ENCODE assay signal across 18 cellular contexts in the genomic region with DNA sequence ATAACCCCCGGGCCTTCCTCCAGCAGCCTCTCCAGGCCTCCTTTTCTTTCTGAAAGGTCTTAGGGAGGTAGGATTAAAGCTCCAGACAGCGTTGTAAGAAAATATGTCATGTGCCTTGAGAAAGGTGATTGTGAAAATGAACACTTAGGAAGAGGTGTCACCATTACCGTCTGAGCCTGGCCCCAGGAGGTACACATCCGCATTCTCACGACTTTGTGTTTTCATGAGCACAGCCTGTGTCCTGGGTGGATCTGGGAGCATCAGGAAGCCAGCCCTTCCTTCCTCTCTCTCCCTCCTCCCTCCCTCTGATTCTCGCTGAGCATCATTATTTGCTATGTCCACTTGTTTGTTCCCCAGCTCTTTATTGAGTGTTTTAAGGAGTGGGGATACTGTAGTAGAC.
DNase-seq lines count a peak whose midpoint lies in the region; ATAC-seq and TF ChIP-seq lines count a peak whose summit lies in the region.
"Had no signal": no experiment of that assay in that cellular context is flagged by ENCODE, and none has a peak within 500 bp of the region (broad histone marks: within the 10 kb centered on the region; RNA-seq: fewer than 3 reads in every experiment).

No MANE protein-coding gene starts in this region.

- no peak for ATAC-seq in HG03442 (IDR thresholded peaks at IDR 0.05; ENCODE audit: unreplicated experiment)
- ATAC-seq: Right ventricle myocardium inferior had no signal

- BruUV-seq in Caco-2 (replicated peaks; lab: Mats Ljungman, UMichigan) = no TSS peak

- H3K36me3 ChIP-seq in Caco-2 (ENCODE audit: control insufficient read depth, insufficient read depth, low read length) (no peaks in the 10 kb centered on the region), tibial artery (no peaks in the 10 kb centered on the region)

- H3K4me1 ChIP-seq in Caco-2 (peaks cover 4% of the 10 kb centered on the region; the same call in 1 of the 2 replicates), tibial artery (peaks cover 0 to 87% (median 44%) of the 10 kb centered on the region in 4 donors)

- H3K27me3 Mint-ChIP-seq in Caco-2 (ENCODE audit: insufficient read depth, unreplicated experiment) = no peaks in the 10 kb centered on the region

- H3K4me1 Mint-ChIP-seq in Caco-2 (ENCODE audit: low read depth, unreplicated experiment) = peaks cover 7% of the 10 kb centered on the region
- H3K4me1 Mint-ChIP-seq: B cell had no signal

- no peak overlapping the region for H3K4me3 Mint-ChIP-seq in Caco-2 (ENCODE audit: unreplicated experiment)
- H3K4me3 Mint-ChIP-seq: B cell, H9, HFFc6 had no signal

- DNase-seq in Caco-2 (no peak), lung microvascular endothelial cell (ENCODE audit: low read depth in 2 of 2) (peak; percentile 29 to 49), tibial artery (no peak), cerebellum (ENCODE audit: low spot score) (no peak), GM13977 (ENCODE audit: low spot score) (no peak)
- DNase-seq: DMS79, H9, HFFc6, Kasumi-1, NCI-H1417, NCI-H1694 treated with DMSO at 0.1 percent for 48 hours, NCI-H446, NCI-H526 treated with DMSO at 0.1 percent for 48 hours, OCI-M1 had no signal

- H3K27ac ChIP-seq in angular gyrus (ENCODE audit: low read depth, low read length) = peak overlapping the region; percentile 64
- H3K27ac ChIP-seq in tibial artery = peak overlapping the region; percentile 67 to 71

- H3K27me3 ChIP-seq in Caco-2 (replicated peaks; ENCODE audit: control insufficient read depth, insufficient read depth, low read length) = no peaks in the 10 kb centered on the region
- H3K27me3 ChIP-seq in tibial artery = no peaks in the 10 kb centered on the region

- no peak overlapping the region for H3K4me3 ChIP-seq in Caco-2 (ENCODE audit: low read depth, low read length)
- no peak overlapping the region for H3K4me3 ChIP-seq in tibial artery

- H3K9me3 ChIP-seq in Caco-2 (no peaks in the 10 kb centered on the region), tibial artery (no peaks in the 10 kb centered on the region)

- H3K9me3 Mint-ChIP-seq in Caco-2 (ENCODE audit: unreplicated experiment) = no peaks in the 10 kb centered on the region
- H3K9me3 Mint-ChIP-seq: H9 had no signal

- in situ Hi-C loops in GM13977 (cut with MboI; ENCODE audit: low pct_unique_long_range_greater_than_20kb, low sequenced_read_pairs, unreplicated experiment) = loop anchor here (25.0 kb wide), 1 partner anchor 243 kb away; no protein-coding TSS in a partner anchor

- TF ChIP-seq CTCF in Caco-2 (IDR thresholded peaks at IDR 0.05; ENCODE audit: insufficient read depth in 1 of 2, low read depth in 1 of 2, low read length in 1 of 2, severe bottlenecking in 1 of 2, unreplicated experiment in 1 of 2) = no peak
- no peak for TF ChIP-seq CTCF in tibial artery (IDR thresholded peaks at IDR 0.05)
- no peak for TF ChIP-seq CTCF in GM13977 (IDR thresholded peaks at IDR 0.05; ENCODE audit: extremely low read depth, insufficient read depth, missing control alignments)

- peak overlapping the region; percentile 47 for H3K27ac Mint-ChIP-seq in Caco-2 (ENCODE audit: unreplicated experiment)
- H3K27ac Mint-ChIP-seq: B cell, HFFc6 had no signal

- POLR2A ChIA-PET in Caco-2 (lab: Charles Lee) = no interaction called here

- intact Hi-C loops in Caco-2 (cut with micrococcal nuclease; ENCODE audit: unreplicated experiment) (no loop called here), tibial artery (cut with DNase I; ENCODE audit: low total_unique reads) (no loop called here)

- no peaks in the 10 kb centered on the region for H3K36me3 Mint-ChIP-seq in Caco-2 (ENCODE audit: insufficient read depth, unreplicated experiment)

- CTCF ChIA-PET in Caco-2 (lab: Charles Lee) = no interaction called here

Comparison
In these comparisons a context has a peak if more than half of its experiments do, and no peak if none do; other contexts are left out.
1. DNase-seq: peak in lung microvascular endothelial cell (2 of 2); none in Caco-2 (0 of 2), tibial artery (0 of 2), cerebellum (single experiment) and GM13977 (single experiment).